In the genomic region with DNA sequence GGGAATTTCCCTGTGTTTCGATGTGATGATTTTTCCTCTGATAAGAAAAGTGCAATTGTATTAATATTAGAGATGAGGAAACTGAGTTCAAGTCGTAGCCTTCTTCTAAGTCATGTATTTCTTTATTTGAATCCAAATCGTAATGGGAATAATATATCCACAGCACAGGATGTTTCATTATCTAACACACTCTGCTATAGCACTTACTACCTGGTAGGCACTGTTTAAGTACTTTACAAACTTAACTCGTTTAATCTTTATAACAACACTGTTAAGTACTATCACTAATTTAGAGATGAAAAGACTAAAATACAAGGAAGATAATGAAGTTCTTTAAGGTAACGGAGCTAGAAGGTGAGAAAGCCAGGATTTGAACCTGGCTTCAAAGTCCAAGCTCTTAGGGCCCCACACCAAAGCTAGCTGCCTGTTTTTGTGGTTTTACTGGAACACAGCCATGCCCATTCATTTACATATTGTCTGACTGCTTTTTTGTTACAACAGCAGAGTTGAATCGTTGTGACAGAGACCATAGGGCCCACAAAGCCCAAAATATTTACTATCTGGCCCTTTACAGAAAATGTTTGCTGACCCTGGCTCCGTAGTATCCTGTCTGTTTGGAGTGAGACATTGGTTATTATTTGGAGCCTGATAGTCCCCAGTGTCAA, we compare ENCODE assay signal across 1 cellular context.
TF ChIP-seq lines count a peak whose summit lies in the region.

No MANE protein-coding gene starts in this region.

TF ChIP-seq in HepG2, 621 proteins besides CTCF, POLR2A, EP300 and RAD21 (continued from another document and continues in another):
- TF ChIP-seq, protein P1, sequence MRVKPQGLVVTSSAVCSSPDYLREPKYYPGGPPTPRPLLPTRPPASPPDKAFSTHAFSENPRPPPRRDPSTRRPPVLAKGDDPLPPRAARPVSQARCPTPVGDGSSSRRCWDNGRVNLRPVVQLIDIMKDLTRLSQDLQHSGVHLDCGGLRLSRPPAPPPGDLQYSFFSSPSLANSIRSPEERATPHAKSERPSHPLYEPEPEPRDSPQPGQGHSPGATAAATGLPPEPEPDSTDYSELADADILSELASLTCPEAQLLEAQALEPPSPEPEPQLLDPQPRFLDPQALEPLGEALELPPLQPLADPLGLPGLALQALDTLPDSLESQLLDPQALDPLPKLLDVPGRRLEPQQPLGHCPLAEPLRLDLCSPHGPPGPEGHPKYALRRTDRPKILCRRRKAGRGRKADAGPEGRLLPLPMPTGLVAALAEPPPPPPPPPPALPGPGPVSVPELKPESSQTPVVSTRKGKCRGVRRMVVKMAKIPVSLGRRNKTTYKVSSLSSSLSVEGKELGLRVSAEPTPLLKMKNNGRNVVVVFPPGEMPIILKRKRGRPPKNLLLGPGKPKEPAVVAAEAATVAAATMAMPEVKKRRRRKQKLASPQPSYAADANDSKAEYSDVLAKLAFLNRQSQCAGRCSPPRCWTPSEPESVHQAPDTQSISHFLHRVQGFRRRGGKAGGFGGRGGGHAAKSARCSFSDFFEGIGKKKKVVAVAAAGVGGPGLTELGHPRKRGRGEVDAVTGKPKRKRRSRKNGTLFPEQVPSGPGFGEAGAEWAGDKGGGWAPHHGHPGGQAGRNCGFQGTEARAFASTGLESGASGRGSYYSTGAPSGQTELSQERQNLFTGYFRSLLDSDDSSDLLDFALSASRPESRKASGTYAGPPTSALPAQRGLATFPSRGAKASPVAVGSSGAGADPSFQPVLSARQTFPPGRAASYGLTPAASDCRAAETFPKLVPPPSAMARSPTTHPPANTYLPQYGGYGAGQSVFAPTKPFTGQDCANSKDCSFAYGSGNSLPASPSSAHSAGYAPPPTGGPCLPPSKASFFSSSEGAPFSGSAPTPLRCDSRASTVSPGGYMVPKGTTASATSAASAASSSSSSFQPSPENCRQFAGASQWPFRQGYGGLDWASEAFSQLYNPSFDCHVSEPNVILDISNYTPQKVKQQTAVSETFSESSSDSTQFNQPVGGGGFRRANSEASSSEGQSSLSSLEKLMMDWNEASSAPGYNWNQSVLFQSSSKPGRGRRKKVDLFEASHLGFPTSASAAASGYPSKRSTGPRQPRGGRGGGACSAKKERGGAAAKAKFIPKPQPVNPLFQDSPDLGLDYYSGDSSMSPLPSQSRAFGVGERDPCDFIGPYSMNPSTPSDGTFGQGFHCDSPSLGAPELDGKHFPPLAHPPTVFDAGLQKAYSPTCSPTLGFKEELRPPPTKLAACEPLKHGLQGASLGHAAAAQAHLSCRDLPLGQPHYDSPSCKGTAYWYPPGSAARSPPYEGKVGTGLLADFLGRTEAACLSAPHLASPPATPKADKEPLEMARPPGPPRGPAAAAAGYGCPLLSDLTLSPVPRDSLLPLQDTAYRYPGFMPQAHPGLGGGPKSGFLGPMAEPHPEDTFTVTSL (CRISPR knock-in tag; IDR thresholded peaks at IDR 0.05; ENCODE audit: borderline replicate concordance) = no peak
- TF ChIP-seq RFX5 (IDR thresholded peaks at IDR 0.05; ENCODE audit: low read depth, low read length) (no peak), ZNF468 (CRISPR knock-in tag; IDR thresholded peaks at IDR 0.05) (no peak), ZNF709 (CRISPR knock-in tag; IDR thresholded peaks at IDR 0.05) (no peak), ZNF12 (CRISPR knock-in tag; IDR thresholded peaks at IDR 0.05) (peak; percentile 99), ZSCAN31 (CRISPR knock-in tag; IDR thresholded peaks at IDR 0.05; ENCODE audit: low read depth) (no peak), SATB2 (CRISPR knock-in tag; IDR thresholded peaks at IDR 0.05) (no peak), ZFY (CRISPR knock-in tag; IDR thresholded peaks at IDR 0.05) (no peak), ZNF672 (CRISPR knock-in tag; IDR thresholded peaks at IDR 0.05) (no peak), NFKBIZ (CRISPR knock-in tag; IDR thresholded peaks at IDR 0.05) (peak; percentile 85), ZFP82 (CRISPR knock-in tag; IDR thresholded peaks at IDR 0.05; ENCODE audit: borderline replicate concordance) (no peak), SMARCE1 (IDR thresholded peaks at IDR 0.05; ENCODE audit: borderline replicate concordance) (no peak), GATAD1 (CRISPR knock-in tag; IDR thresholded peaks at IDR 0.05) (0 out of 2 replicates have a peak, but pooled peaks have one; percentile 43), CENPX (CRISPR knock-in tag; IDR thresholded peaks at IDR 0.05) (no peak), ZNF230 (CRISPR knock-in tag; IDR thresholded peaks at IDR 0.05) (no peak), TRIM24 (CRISPR knock-in tag; IDR thresholded peaks at IDR 0.05) (no peak), TAF1 (CRISPR knock-in tag; IDR thresholded peaks at IDR 0.05) (no peak), ZNF772 (CRISPR knock-in tag; IDR thresholded peaks at IDR 0.05) (no peak), ZNF891 (CRISPR knock-in tag; IDR thresholded peaks at IDR 0.05) (no peak), HNRNPL (IDR thresholded peaks at IDR 0.05; ENCODE audit: low read depth, low read length) (no peak), SIN3B (IDR thresholded peaks at IDR 0.05; ENCODE audit: low read length) (no peak), JUN (CRISPR knock-in tag; IDR thresholded peaks at IDR 0.05) (no peak), RXRB (CRISPR knock-in tag; IDR thresholded peaks at IDR 0.05; ENCODE audit: borderline replicate concordance) (peak; percentile 92), ZBTB8A (CRISPR knock-in tag; IDR thresholded peaks at IDR 0.05; ENCODE audit: borderline replicate concordance, low read depth) (no peak)
- TF ChIP-seq, protein P2, sequence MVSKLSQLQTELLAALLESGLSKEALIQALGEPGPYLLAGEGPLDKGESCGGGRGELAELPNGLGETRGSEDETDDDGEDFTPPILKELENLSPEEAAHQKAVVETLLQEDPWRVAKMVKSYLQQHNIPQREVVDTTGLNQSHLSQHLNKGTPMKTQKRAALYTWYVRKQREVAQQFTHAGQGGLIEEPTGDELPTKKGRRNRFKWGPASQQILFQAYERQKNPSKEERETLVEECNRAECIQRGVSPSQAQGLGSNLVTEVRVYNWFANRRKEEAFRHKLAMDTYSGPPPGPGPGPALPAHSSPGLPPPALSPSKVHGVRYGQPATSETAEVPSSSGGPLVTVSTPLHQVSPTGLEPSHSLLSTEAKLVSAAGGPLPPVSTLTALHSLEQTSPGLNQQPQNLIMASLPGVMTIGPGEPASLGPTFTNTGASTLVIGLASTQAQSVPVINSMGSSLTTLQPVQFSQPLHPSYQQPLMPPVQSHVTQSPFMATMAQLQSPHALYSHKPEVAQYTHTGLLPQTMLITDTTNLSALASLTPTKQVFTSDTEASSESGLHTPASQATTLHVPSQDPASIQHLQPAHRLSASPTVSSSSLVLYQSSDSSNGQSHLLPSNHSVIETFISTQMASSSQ (IDR thresholded peaks at IDR 0.05; ENCODE audit: low read depth) = peak; percentile 43; the same call in 1 of the 2 replicates
- TF ChIP-seq, protein P2 (CRISPR knock-in tag; IDR thresholded peaks at IDR 0.05; ENCODE audit: borderline replicate concordance) = no peak; the same call in 1 of the 2 replicates
- TF ChIP-seq, protein P3, sequence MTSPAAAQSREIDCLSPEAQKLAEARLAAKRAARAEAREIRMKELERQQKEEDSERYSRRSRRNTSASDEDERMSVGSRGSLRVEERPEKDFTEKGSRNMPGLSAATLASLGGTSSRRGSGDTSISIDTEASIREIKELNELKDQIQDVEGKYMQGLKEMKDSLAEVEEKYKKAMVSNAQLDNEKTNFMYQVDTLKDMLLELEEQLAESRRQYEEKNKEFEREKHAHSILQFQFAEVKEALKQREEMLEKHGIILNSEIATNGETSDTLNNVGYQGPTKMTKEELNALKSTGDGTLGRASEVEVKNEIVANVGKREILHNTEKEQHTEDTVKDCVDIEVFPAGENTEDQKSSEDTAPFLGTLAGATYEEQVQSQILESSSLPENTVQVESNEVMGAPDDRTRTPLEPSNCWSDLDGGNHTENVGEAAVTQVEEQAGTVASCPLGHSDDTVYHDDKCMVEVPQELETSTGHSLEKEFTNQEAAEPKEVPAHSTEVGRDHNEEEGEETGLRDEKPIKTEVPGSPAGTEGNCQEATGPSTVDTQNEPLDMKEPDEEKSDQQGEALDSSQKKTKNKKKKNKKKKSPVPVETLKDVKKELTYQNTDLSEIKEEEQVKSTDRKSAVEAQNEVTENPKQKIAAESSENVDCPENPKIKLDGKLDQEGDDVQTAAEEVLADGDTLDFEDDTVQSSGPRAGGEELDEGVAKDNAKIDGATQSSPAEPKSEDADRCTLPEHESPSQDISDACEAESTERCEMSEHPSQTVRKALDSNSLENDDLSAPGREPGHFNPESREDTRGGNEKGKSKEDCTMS (CRISPR knock-in tag; conservative IDR thresholded peaks at IDR 0.05) = no peak
- TF ChIP-seq, protein P4, sequence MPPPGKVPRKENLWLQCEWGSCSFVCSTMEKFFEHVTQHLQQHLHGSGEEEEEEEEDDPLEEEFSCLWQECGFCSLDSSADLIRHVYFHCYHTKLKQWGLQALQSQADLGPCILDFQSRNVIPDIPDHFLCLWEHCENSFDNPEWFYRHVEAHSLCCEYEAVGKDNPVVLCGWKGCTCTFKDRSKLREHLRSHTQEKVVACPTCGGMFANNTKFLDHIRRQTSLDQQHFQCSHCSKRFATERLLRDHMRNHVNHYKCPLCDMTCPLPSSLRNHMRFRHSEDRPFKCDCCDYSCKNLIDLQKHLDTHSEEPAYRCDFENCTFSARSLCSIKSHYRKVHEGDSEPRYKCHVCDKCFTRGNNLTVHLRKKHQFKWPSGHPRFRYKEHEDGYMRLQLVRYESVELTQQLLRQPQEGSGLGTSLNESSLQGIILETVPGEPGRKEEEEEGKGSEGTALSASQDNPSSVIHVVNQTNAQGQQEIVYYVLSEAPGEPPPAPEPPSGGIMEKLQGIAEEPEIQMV (CRISPR knock-in tag; IDR thresholded peaks at IDR 0.05; ENCODE audit: low read depth) = no peak
- TF ChIP-seq, protein P5, sequence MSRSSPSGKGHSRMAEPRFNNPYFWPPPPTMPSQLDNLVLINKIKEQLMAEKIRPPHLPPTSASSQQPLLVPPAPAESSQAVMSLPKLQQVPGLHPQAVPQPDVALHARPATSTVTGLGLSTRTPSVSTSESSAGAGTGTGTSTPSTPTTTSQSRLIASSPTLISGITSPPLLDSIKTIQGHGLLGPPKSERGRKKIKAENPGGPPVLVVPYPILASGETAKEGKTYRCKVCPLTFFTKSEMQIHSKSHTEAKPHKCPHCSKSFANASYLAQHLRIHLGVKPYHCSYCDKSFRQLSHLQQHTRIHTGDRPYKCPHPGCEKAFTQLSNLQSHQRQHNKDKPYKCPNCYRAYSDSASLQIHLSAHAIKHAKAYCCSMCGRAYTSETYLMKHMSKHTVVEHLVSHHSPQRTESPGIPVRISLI (CRISPR knock-in tag; IDR thresholded peaks at IDR 0.05; ENCODE audit: borderline replicate concordance) = peak; percentile 66; the same call in 1 of the 2 replicates
- TF ChIP-seq, protein P6, sequence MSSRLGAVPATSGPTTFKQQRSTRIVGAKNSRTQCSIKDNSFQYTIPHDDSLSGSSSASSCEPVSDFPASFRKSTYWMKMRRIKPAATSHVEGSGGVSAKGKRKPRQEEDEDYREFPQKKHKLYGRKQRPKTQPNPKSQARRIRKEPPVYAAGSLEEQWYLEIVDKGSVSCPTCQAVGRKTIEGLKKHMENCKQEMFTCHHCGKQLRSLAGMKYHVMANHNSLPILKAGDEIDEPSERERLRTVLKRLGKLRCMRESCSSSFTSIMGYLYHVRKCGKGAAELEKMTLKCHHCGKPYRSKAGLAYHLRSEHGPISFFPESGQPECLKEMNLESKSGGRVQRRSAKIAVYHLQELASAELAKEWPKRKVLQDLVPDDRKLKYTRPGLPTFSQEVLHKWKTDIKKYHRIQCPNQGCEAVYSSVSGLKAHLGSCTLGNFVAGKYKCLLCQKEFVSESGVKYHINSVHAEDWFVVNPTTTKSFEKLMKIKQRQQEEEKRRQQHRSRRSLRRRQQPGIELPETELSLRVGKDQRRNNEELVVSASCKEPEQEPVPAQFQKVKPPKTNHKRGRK (CRISPR knock-in tag; IDR thresholded peaks at IDR 0.05) = no peak
- TF ChIP-seq, protein P7, sequence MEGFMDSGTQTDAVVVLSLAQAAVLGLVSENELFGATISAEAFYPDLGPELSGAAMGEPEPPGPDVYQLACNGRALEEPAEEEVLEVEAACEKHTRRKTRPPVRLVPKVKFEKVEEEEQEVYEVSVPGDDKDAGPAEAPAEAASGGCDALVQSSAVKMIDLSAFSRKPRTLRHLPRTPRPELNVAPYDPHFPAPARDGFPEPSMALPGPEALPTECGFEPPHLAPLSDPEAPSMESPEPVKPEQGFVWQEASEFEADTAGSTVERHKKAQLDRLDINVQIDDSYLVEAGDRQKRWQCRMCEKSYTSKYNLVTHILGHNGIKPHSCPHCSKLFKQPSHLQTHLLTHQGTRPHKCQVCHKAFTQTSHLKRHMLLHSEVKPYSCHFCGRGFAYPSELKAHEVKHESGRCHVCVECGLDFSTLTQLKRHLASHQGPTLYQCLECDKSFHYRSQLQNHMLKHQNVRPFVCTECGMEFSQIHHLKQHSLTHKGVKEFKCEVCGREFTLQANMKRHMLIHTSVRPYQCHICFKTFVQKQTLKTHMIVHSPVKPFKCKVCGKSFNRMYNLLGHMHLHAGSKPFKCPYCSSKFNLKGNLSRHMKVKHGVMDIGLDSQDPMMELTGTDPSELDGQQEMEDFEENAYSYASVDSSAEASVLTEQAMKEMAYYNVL (CRISPR knock-in tag; IDR thresholded peaks at IDR 0.05; ENCODE audit: borderline replicate concordance) = no peak
